15 cellular contexts compared by ENCODE assay signal in the genomic region with DNA sequence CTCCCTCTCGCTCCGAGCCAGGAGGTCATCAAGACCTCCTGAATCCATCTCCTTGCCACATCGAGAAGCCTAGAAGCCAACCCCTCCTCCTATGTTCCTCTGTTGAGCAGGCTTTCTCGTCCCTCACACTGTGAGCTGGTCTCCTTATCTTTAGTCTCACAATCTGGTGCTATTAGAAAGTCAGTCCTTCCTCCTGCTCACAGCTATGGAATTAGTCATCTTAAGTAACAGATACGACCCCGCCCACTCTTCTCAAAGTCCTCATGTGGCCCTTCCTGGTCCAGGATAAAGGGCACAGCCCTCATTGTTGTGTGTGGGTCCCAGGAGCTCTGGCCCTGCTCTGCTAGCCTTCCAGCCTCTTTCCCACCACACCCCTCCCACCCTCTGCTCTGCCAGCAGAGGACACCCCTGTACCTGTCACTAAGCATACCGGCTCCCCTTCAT. TPM values are rescaled to one million over a fixed set of nuclear protein-coding genes. Genes with fewer than 3 reads are reported as not detected.
DNase-seq lines count a peak whose midpoint lies in the region; ATAC-seq and TF ChIP-seq lines count a peak whose summit lies in the region.
"Had no signal": no experiment of that assay in that cellular context is flagged by ENCODE, and none has a peak within 500 bp of the region (broad histone marks: within the 10 kb centered on the region; RNA-seq: fewer than 3 reads in every experiment).

No MANE protein-coding gene starts in this region.

- no peaks in the 10 kb centered on the region for H3K27me3 Mint-ChIP-seq in activated T-cell treated with anti-CD3 and anti-CD28 coated beads, Interleukin-2, amount 50 U/mL, for 72 hours (ENCODE audit: low read depth)
- H3K27me3 Mint-ChIP-seq: activated naive CD8-positive, alpha-beta T cell treated with anti-CD3 and anti-CD28 coated beads, Interleukin-2, amount 10 ng/mL, durations not matched to agents 7 days and 5 days had no signal

- DNase-seq in BE2C (peak; percentile 48), M059J (ENCODE audit: low read depth) (peak; percentile 53), choroid plexus epithelial cell (ENCODE audit: low read depth) (peak; percentile 57), left lung (no peak), cortex of kidney (lab: John Stamatoyannopoulos, UW) (no peak)
- DNase-seq in stimulated activated naive CD8-positive, alpha-beta T cell treated with anti-CD3 and anti-CD28 coated beads, Interleukin-15, Interleukin-2, amounts not matched to agents 100 U/mL and 50 U/mL, for 24 hours = no peak
- no peak for DNase-seq in activated T-cell treated with anti-CD3 and anti-CD28 coated beads, Interleukin-2, amount 50 U/mL, for 72 hours
- DNase-seq: activated naive CD8-positive, alpha-beta T cell treated with anti-CD3 and anti-CD28 coated beads, Interleukin-2, amount 10 ng/mL, durations not matched to agents 7 days and 5 days; AML-193; Karpas-422; ovary; stimulated activated CD4-positive, alpha-beta T cell treated with anti-CD3 and anti-CD28 coated beads, Interleukin-1b, Interleukin-23, amount 100 ng/mL, for 48 hours had no signal

- H3K4me3 ChIP-seq in BE2C (ENCODE audit: low read depth, low read length) = no peak overlapping the region
- no peak overlapping the region for H3K4me3 ChIP-seq in choroid plexus epithelial cell (ENCODE audit: low read depth, low read length)
- H3K4me3 ChIP-seq in left lung = no peak overlapping the region
- H3K4me3 ChIP-seq: lung, ovary had no signal

- H3K9me3 ChIP-seq in BE2C (no peaks in the 10 kb centered on the region), left lung (no peaks in the 10 kb centered on the region)
- H3K9me3 ChIP-seq: ovary had no signal

- H3K36me3 ChIP-seq in BE2C (no peaks in the 10 kb centered on the region), left lung (no peaks in the 10 kb centered on the region)
- H3K36me3 ChIP-seq: ovary had no signal

- no peak overlapping the region for H3K4me3 Mint-ChIP-seq in activated T-cell treated with anti-CD3 and anti-CD28 coated beads, Interleukin-2, amount 50 U/mL, for 72 hours
- H3K4me3 Mint-ChIP-seq: activated naive CD8-positive, alpha-beta T cell treated with anti-CD3 and anti-CD28 coated beads, Interleukin-2, amount 10 ng/mL, durations not matched to agents 7 days and 5 days had no signal

- H3K27me3 ChIP-seq in BE2C (no peaks in the 10 kb centered on the region), left lung (no peaks in the 10 kb centered on the region)
- H3K27me3 ChIP-seq: ovary had no signal

- intact Hi-C loops in left lung (cut with DNase I) = no loop called here

- H3K4me1 ChIP-seq in BE2C = peaks cover 13% of the 10 kb centered on the region
- H3K4me1 ChIP-seq in left lung = no peaks in the 10 kb centered on the region

- no peaks in the 10 kb centered on the region for H3K4me1 Mint-ChIP-seq in activated T-cell treated with anti-CD3 and anti-CD28 coated beads, Interleukin-2, amount 50 U/mL, for 72 hours (ENCODE audit: low read depth)

- TF ChIP-seq CTCF in BE2C (IDR thresholded peaks at IDR 0.05; ENCODE audit: low read depth, low read length) (no peak), choroid plexus epithelial cell (conservative IDR thresholded peaks at IDR 0.05; ENCODE audit: low read depth, low read length) (no peak), left lung (IDR thresholded peaks at IDR 0.05) (no peak)

- H3K27ac ChIP-seq in left lung = no peak overlapping the region

- H3K36me3 Mint-ChIP-seq in activated T-cell treated with anti-CD3 and anti-CD28 coated beads, Interleukin-2, amount 50 U/mL, for 72 hours (ENCODE audit: insufficient read depth in 2 of 2) = peaks cover 2 to 3% of the 10 kb centered on the region in 2 donors

- ATAC-seq in left lung (peak; percentile 42), HG03439 (IDR thresholded peaks at IDR 0.05; ENCODE audit: unreplicated experiment) (no peak)
- ATAC-seq in stimulated activated naive CD8-positive, alpha-beta T cell treated with anti-CD3 and anti-CD28 coated beads, Interleukin-15, Interleukin-2, amounts not matched to agents 100 U/mL and 50 U/mL, for 24 hours = no peak
- ATAC-seq in activated T-cell treated with anti-CD3 and anti-CD28 coated beads, Interleukin-2, amount 50 U/mL, for 72 hours (replicated peaks in 1 of 2) = no peak
- ATAC-seq: Panc1 had no signal

- no peak overlapping the region for H3K27ac Mint-ChIP-seq in activated T-cell treated with anti-CD3 and anti-CD28 coated beads, Interleukin-2, amount 50 U/mL, for 72 hours
- H3K27ac Mint-ChIP-seq: activated naive CD8-positive, alpha-beta T cell treated with anti-CD3 and anti-CD28 coated beads, Interleukin-2, amount 10 ng/mL, durations not matched to agents 7 days and 5 days had no signal

- peaks cover 0 to 1% of the 10 kb centered on the region in 2 donors for H3K9me3 Mint-ChIP-seq in activated T-cell treated with anti-CD3 and anti-CD28 coated beads, Interleukin-2, amount 50 U/mL, for 72 hours

RNA-seq across cellular contexts. Expression of a gene that starts 41.4 kb away (rescaled TPM):
- 318 TPM for polyA plus RNA-seq in BE2C (2012; ENCODE audit: insufficient read depth, insufficient read length, low read depth)
- 22.3 and 25.2 TPM in 2 replicates for total RNA-seq in M059J (2014; rRNA removed; shearing (Covaris generic))
- 10 to 100 TPM; 36.4 to 39.7 TPM for total RNA-seq in left lung
- 1 to 10 TPM; 2.4 to 4.1 TPM for total RNA-seq in activated T-cell treated with anti-CD3 and anti-CD28 coated beads, Interleukin-2, amount 50 U/mL, for 72 hours

Comparison
In these comparisons a context has a peak if more than half of its experiments do, and no peak if none do; other contexts are left out.
1. DNase-seq: peak in BE2C (single experiment), M059J (single experiment) and choroid plexus epithelial cell (single experiment); none in left lung (0 of 2), stimulated activated naive CD8-positive, alpha-beta T cell treated with anti-CD3 and anti-CD28 coated beads, Interleukin-15, Interleukin-2, amounts not matched to agents 100 U/mL and 50 U/mL, for 24 hours (single experiment), cortex of kidney (single experiment) and activated T-cell treated with anti-CD3 and anti-CD28 coated beads, Interleukin-2, amount 50 U/mL, for 72 hours (0 of 2).